ENCODE assay signal across 1 cellular context in the genomic region with DNA sequence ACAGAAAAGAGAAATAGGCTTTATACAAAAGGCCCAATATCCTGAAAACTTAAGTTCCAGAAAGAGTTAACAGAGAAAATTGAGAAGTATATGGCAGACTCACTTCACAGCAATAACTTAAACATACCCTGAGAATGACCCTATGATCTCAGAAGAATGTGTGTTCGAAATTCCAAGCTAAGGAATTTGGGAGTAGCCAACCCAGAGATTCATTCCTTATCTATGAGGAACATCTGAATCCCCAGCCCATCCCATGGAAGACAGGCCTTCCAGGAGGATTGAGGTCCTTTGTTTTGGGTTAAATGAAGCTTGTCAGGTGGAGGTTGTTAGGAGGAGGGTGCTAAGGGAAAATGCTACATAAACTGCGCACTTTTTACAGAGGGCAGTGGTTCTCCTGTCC.
TF ChIP-seq lines count a peak whose summit lies in the region.

No MANE protein-coding gene starts in this region.

TF ChIP-seq in A549, 52 proteins besides CTCF, POLR2A, EP300 and RAD21 (continued from another document):
- TF ChIP-seq, protein P1, sequence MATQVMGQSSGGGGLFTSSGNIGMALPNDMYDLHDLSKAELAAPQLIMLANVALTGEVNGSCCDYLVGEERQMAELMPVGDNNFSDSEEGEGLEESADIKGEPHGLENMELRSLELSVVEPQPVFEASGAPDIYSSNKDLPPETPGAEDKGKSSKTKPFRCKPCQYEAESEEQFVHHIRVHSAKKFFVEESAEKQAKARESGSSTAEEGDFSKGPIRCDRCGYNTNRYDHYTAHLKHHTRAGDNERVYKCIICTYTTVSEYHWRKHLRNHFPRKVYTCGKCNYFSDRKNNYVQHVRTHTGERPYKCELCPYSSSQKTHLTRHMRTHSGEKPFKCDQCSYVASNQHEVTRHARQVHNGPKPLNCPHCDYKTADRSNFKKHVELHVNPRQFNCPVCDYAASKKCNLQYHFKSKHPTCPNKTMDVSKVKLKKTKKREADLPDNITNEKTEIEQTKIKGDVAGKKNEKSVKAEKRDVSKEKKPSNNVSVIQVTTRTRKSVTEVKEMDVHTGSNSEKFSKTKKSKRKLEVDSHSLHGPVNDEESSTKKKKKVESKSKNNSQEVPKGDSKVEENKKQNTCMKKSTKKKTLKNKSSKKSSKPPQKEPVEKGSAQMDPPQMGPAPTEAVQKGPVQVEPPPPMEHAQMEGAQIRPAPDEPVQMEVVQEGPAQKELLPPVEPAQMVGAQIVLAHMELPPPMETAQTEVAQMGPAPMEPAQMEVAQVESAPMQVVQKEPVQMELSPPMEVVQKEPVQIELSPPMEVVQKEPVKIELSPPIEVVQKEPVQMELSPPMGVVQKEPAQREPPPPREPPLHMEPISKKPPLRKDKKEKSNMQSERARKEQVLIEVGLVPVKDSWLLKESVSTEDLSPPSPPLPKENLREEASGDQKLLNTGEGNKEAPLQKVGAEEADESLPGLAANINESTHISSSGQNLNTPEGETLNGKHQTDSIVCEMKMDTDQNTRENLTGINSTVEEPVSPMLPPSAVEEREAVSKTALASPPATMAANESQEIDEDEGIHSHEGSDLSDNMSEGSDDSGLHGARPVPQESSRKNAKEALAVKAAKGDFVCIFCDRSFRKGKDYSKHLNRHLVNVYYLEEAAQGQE (IDR thresholded peaks at IDR 0.05) = no peak
- TF ChIP-seq, protein P2, sequence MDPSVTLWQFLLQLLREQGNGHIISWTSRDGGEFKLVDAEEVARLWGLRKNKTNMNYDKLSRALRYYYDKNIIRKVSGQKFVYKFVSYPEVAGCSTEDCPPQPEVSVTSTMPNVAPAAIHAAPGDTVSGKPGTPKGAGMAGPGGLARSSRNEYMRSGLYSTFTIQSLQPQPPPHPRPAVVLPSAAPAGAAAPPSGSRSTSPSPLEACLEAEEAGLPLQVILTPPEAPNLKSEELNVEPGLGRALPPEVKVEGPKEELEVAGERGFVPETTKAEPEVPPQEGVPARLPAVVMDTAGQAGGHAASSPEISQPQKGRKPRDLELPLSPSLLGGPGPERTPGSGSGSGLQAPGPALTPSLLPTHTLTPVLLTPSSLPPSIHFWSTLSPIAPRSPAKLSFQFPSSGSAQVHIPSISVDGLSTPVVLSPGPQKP (IDR thresholded peaks at IDR 0.05; ENCODE audit: low read depth, low read length) = no peak
- TF ChIP-seq BHLHE40 (IDR thresholded peaks at IDR 0.05; ENCODE audit: low read depth, low read length) (no peak), GATA3 (IDR thresholded peaks at IDR 0.05; ENCODE audit: borderline replicate concordance) (peak; percentile 79; the same call in 1 of the 2 replicates)
